Comparison of ENCODE assay signal across 21 cellular contexts in the genomic region with DNA sequence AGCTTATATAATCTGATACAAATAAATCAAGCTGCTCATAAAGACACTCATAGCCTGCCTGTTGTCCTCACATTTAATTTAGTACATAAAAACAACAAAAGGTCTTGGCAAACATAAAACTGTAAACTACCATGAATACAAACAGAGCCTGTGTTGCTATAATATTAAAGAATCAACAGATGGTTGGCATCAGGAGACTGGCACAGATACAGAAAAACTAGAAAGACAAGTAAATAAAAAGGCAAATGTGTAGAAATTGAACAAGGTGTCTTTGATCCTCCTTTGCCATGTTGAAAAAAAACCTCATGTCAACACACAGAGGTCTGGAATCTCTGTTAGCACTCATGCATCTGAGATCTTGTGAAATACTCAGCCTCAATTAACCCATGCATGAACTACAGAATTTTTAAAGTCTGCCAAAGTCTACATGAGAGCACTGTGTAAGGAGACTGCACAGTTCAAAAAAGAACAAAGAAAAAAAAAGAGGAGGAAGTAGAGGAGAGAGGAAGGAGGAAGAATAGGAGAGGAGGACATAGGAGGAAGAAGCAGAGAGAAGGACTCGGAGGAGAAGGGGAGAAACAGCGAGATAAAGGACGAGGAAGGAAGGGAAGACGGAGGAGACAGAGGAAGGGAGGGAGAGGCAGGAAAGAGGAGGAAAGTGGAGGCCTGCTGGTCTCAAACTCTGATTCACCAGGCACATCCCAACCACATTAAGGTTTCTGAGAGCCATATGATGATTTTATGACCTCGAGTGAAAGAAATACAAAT. TPM values are rescaled to one million over a fixed set of nuclear protein-coding genes. Genes with fewer than 3 reads are reported as not detected.
DNase-seq lines count a peak whose midpoint lies in the region; ATAC-seq, FAIRE-seq and TF ChIP-seq lines count a peak whose summit lies in the region.
"Had no signal": no experiment of that assay in that cellular context is flagged by ENCODE, and none has a peak within 500 bp of the region (broad histone marks: within the 10 kb centered on the region; RNA-seq: fewer than 3 reads in every experiment).

No MANE protein-coding gene starts in this region.

- H3K27ac Mint-ChIP-seq in MCF 10A (ENCODE audit: low read depth, unreplicated experiment) = no peak overlapping the region
- H3K27ac Mint-ChIP-seq: stimulated activated naive CD8-positive, alpha-beta T cell treated with anti-CD3 and anti-CD28 coated beads, Interleukin-15, Interleukin-2, amounts not matched to agents 100 ng/mL and 50 ng/mL, for 24 hours; type B pancreatic cell had no signal

- intact Hi-C loops in MCF 10A (cut with micrococcal nuclease) = no loop called here
- intact Hi-C loops in mammary epithelial cell (cut with micrococcal nuclease) = no loop called here
- intact Hi-C loops in OCI-LY7 (cut with micrococcal nuclease; ENCODE audit: unreplicated experiment) = loop anchor here (1.0 kb wide), 1 partner anchor 150 kb away; no protein-coding TSS in a partner anchor
- intact Hi-C loops in HepG2 (cut with micrococcal nuclease; ENCODE audit: unreplicated experiment) = loop anchor here (1.0 kb wide), 1 partner anchor 713 kb away; no protein-coding TSS in a partner anchor

- no peaks in the 10 kb centered on the region for H3K9me2 ChIP-seq in OCI-LY7 (ENCODE audit: insufficient read depth, low read length)

- H3K9ac ChIP-seq in mammary epithelial cell (ENCODE audit: insufficient read depth, low read length) (no peak overlapping the region), smooth muscle cell (ENCODE audit: low read depth) (no peak overlapping the region), HepG2 (ENCODE audit: insufficient read depth, low read depth, low read length) (no peak overlapping the region)

- H3K36me3 Mint-ChIP-seq in MCF 10A (ENCODE audit: insufficient read depth, unreplicated experiment) = no peaks in the 10 kb centered on the region
- H3K36me3 Mint-ChIP-seq: type B pancreatic cell had no signal

- DNase-seq in MCF 10A (ENCODE audit: unreplicated experiment) = peak; percentile 3
- DNase-seq in mammary epithelial cell = no peak
- no peak for DNase-seq in OCI-LY7 (ENCODE audit: low spot score)
- DNase-seq in fibroblast of the conjunctiva (ENCODE audit: low read depth) = peak; percentile 14
- no peak for DNase-seq in smooth muscle cell (lab: John Stamatoyannopoulos, UW; ENCODE audit: unreplicated experiment)
- no peak for DNase-seq in HepG2 (ENCODE audit: low spot score)
- DNase-seq: ACHN; activated CD4-positive, alpha-beta T cell treated with anti-CD3 and anti-CD28 coated beads, Interleukin-2, amount 50 U/mL, for 1 hour; activated gamma-delta T cell treated with Interleukin-2 at 50 U/mL for 16 hours; aorta; GOT3; left ventricle myocardium inferior; T-helper 1 cell had no signal

- H3K4me2 ChIP-seq in mammary epithelial cell (ENCODE audit: insufficient read depth, low read depth, low read length) = no peak overlapping the region
- no peak overlapping the region for H3K4me2 ChIP-seq in OCI-LY7 (ENCODE audit: low read length)
- peak overlapping the region; percentile 32 for H3K4me2 ChIP-seq in smooth muscle cell
- H3K4me2 ChIP-seq in HepG2 (ENCODE audit: low read depth, low read length) = no peak overlapping the region

- H4K20me1 ChIP-seq in mammary epithelial cell (ENCODE audit: insufficient read depth, low read length) (no peaks in the 10 kb centered on the region), OCI-LY7 (ENCODE audit: insufficient read depth, low read length) (no peaks in the 10 kb centered on the region), smooth muscle cell (ENCODE audit: low read depth) (no peaks in the 10 kb centered on the region), HepG2 (ENCODE audit: insufficient read depth, low read length) (no peaks in the 10 kb centered on the region)

- CTCF ChIA-PET in MCF 10A (lab: Yijun Ruan, JAX) (interaction anchor here (0.6 to 0.7 kb wide), 2 partner anchors 221 to 240 kb away, joined by 3 read pairs; no protein-coding TSS in a partner anchor), mammary epithelial cell (lab: Charles Lee; ENCODE audit: low non-redundant PET) (no interaction called here), OCI-LY7 (lab: Charles Lee; ENCODE audit: unreplicated experiment) (interaction anchor here (0.6 to 1.3 kb wide), 3 partner anchors 57 to 186 kb away, joined by 3 to 7 read pairs (median 5); no protein-coding TSS in a partner anchor), HepG2 (lab: Yijun Ruan, JAX; ENCODE audit: low intra/inter-chr PET ratio, low total read pairs) (no interaction called here)

- TF ChIP-seq EP300 in HepG2 (IDR thresholded peaks at IDR 0.05; ENCODE audit: low read depth in 2 of 2, low read length in 2 of 2) (no peak), HepG2 (CRISPR knock-in tag; IDR thresholded peaks at IDR 0.05; ENCODE audit: borderline replicate concordance) (no peak)

- no peak overlapping the region for H3K4me3 ChIP-seq in mammary epithelial cell (replicated peaks in 1 of 3; ENCODE audit: insufficient read depth in 1 of 3, low read depth in 2 of 3, low read length in 3 of 3)
- no peak overlapping the region for H3K4me3 ChIP-seq in OCI-LY7 (ENCODE audit: low read depth, low read length, poor library complexity, severe bottlenecking)
- H3K4me3 ChIP-seq in smooth muscle cell = no peak overlapping the region
- no peak overlapping the region for H3K4me3 ChIP-seq in HepG2 (replicated peaks in 1 of 3; ENCODE audit: insufficient read depth in 1 of 3, low read depth in 2 of 3, low read length in 3 of 3)
- H3K4me3 ChIP-seq: left ventricle myocardium inferior had no signal

- H3K9me3 ChIP-seq in mammary epithelial cell (replicated peaks; ENCODE audit: insufficient read depth, low read length) (no peaks in the 10 kb centered on the region), OCI-LY7 (ENCODE audit: low read length) (no peaks in the 10 kb centered on the region), smooth muscle cell (replicated peaks; ENCODE audit: low read depth) (no peaks in the 10 kb centered on the region), HepG2 (ENCODE audit: low read length) (no peaks in the 10 kb centered on the region)
- H3K9me3 ChIP-seq: left ventricle myocardium inferior had no signal

- no peak overlapping the region for H3K4me3 Mint-ChIP-seq in MCF 10A (ENCODE audit: unreplicated experiment)
- H3K4me3 Mint-ChIP-seq: stimulated activated naive CD8-positive, alpha-beta T cell treated with anti-CD3 and anti-CD28 coated beads, Interleukin-15, Interleukin-2, amounts not matched to agents 100 ng/mL and 50 ng/mL, for 24 hours; type B pancreatic cell had no signal

- 78% methylated on average over 4 of the region's 5 CpGs for WGBS in mammary epithelial cell (ENCODE audit: low coverage, missing lambda C conversion rate)
- 48% methylated on average over 5 of the region's 5 CpGs for WGBS in smooth muscle cell (ENCODE audit: low lambda C conversion rate)
- 3% methylated on average over 5 of the region's 5 CpGs for WGBS in HepG2 (ENCODE audit: low lambda C conversion rate)

- H3K79me2 ChIP-seq in mammary epithelial cell (ENCODE audit: insufficient read depth, low read length) (no peaks in the 10 kb centered on the region), OCI-LY7 (ENCODE audit: insufficient read depth, low read depth, low read length) (no peaks in the 10 kb centered on the region), smooth muscle cell (ENCODE audit: low read depth) (no peaks in the 10 kb centered on the region), HepG2 (ENCODE audit: insufficient read depth, low read length) (no peaks in the 10 kb centered on the region)

- no peaks in the 10 kb centered on the region for H3K27me3 Mint-ChIP-seq in MCF 10A (ENCODE audit: insufficient read depth, unreplicated experiment)
- H3K27me3 Mint-ChIP-seq: stimulated activated naive CD8-positive, alpha-beta T cell treated with anti-CD3 and anti-CD28 coated beads, Interleukin-15, Interleukin-2, amounts not matched to agents 100 ng/mL and 50 ng/mL, for 24 hours; type B pancreatic cell had no signal

- POLR2A ChIA-PET in MCF 10A (lab: Yijun Ruan, JAX) = no interaction called here
- POLR2A ChIA-PET in OCI-LY7 (lab: Charles Lee) = interaction anchor here (0.6 to 1.4 kb wide), 4 partner anchors 13 to 789 kb away, joined by 3 to 6 read pairs (median 4); no protein-coding TSS in a partner anchor
- POLR2A ChIA-PET in HepG2 (lab: Yijun Ruan, JAX) = no interaction called here

- dilution Hi-C loops in mammary epithelial cell (cut with HindIII; ENCODE audit: low sequenced_read_pairs) = no loop called here

- no peak for TF ChIP-seq RAD21 in HepG2 (CRISPR knock-in tag; IDR thresholded peaks at IDR 0.05)

- FAIRE-seq in HepG2 (lab: Jason Lieb, UNC) = no peak
- FAIRE-seq: endometrium, GM18507 had no signal

- H3K27ac ChIP-seq in mammary epithelial cell (ENCODE audit: insufficient read depth, low read depth, low read length) (no peak overlapping the region), OCI-LY7 (ENCODE audit: low read depth, low read length, poor library complexity, severe bottlenecking) (no peak overlapping the region), smooth muscle cell (ENCODE audit: low read depth) (no peak overlapping the region), HepG2 (ENCODE audit: extremely low read length, insufficient read depth, low read length) (no peak overlapping the region)
- H3K27ac ChIP-seq: left ventricle myocardium inferior had no signal

- in situ Hi-C loops in mammary epithelial cell (cut with MboI; ENCODE audit: low sequenced_read_pairs in 2 of 2) = no loop called here
- in situ Hi-C loops in HepG2 (cut with HindIII; ENCODE audit: extremely low pct_ligation_motif_present, low pct_unique_long_range_greater_than_20kb) = no loop called here

- H3K4me1 ChIP-seq in mammary epithelial cell (ENCODE audit: insufficient read depth, low read length) = no peaks in the 10 kb centered on the region
- H3K4me1 ChIP-seq in OCI-LY7 (ENCODE audit: insufficient read depth, low read length, poor library complexity, severe bottlenecking) = peaks cover 30% of the 10 kb centered on the region
- H3K4me1 ChIP-seq in smooth muscle cell (ENCODE audit: low read depth) = peaks cover 11% of the 10 kb centered on the region
- no peaks in the 10 kb centered on the region for H3K4me1 ChIP-seq in HepG2 (ENCODE audit: insufficient read depth, low read length)
- H3K4me1 ChIP-seq: left ventricle myocardium inferior had no signal

- no peak for TF ChIP-seq CTCF in MCF 10A (IDR thresholded peaks at IDR 0.05; ENCODE audit: unreplicated experiment)
- TF ChIP-seq CTCF in mammary epithelial cell (conservative IDR thresholded peaks at IDR 0.05 in 1 of 2, IDR thresholded peaks at IDR 0.05 in 1 of 2; ENCODE audit: extremely low read depth in 1 of 2, insufficient read depth in 1 of 2, low read depth in 1 of 2, low read length in 2 of 2) = no peak
- no peak for TF ChIP-seq CTCF in OCI-LY7 (conservative IDR thresholded peaks at IDR 0.05; ENCODE audit: low read length)
- TF ChIP-seq CTCF in smooth muscle cell (IDR thresholded peaks at IDR 0.05; ENCODE audit: borderline replicate concordance, insufficient read depth, poor library complexity, severe bottlenecking) = no peak
- no peak for TF ChIP-seq CTCF in HepG2 (CRISPR knock-in tag; IDR thresholded peaks at IDR 0.05)

- no peak for ATAC-seq in HepG2
- ATAC-seq in HG02759 (IDR thresholded peaks at IDR 0.05; ENCODE audit: unreplicated experiment) = no peak
- no peak for ATAC-seq in HG03039 (IDR thresholded peaks at IDR 0.05; ENCODE audit: unreplicated experiment)
- ATAC-seq: Right ventricle myocardium inferior, sciatic nerve had no signal

- H3K4me1 Mint-ChIP-seq in MCF 10A (ENCODE audit: insufficient read depth, unreplicated experiment) = no peaks in the 10 kb centered on the region

- no peak overlapping the region for H2AFZ ChIP-seq in mammary epithelial cell (ENCODE audit: low read depth, low read length)
- H2AFZ ChIP-seq in OCI-LY7 (ENCODE audit: low read length) = peak overlapping the region; percentile 39; the same call in 1 of the 2 replicates
- H2AFZ ChIP-seq in smooth muscle cell (ENCODE audit: low read depth) = no peak overlapping the region
- no peak overlapping the region for H2AFZ ChIP-seq in HepG2 (ENCODE audit: low read length)

- TF ChIP-seq POLR2A in HepG2 (IDR thresholded peaks at IDR 0.05; ENCODE audit: insufficient read depth in 1 of 2, low read depth in 2 of 2, low read length in 2 of 2) = no peak

- no peaks in the 10 kb centered on the region for H3K9me3 Mint-ChIP-seq in MCF 10A (ENCODE audit: unreplicated experiment)
- H3K9me3 Mint-ChIP-seq: stimulated activated naive CD8-positive, alpha-beta T cell treated with anti-CD3 and anti-CD28 coated beads, Interleukin-15, Interleukin-2, amounts not matched to agents 100 ng/mL and 50 ng/mL, for 24 hours; type B pancreatic cell had no signal

- H3K36me3 ChIP-seq in mammary epithelial cell (ENCODE audit: insufficient read depth, low read length) (no peaks in the 10 kb centered on the region), OCI-LY7 (ENCODE audit: insufficient read depth, low read length) (no peaks in the 10 kb centered on the region), smooth muscle cell (ENCODE audit: low read depth) (no peaks in the 10 kb centered on the region), HepG2 (replicated peaks in 1 of 2; ENCODE audit: control insufficient read depth in 1 of 2, insufficient read depth in 2 of 2, low read length in 2 of 2) (no peaks in the 10 kb centered on the region)
- H3K36me3 ChIP-seq: left ventricle myocardium inferior had no signal

- H3K27me3 ChIP-seq in mammary epithelial cell (ENCODE audit: insufficient read depth, low read length) (no peaks in the 10 kb centered on the region), smooth muscle cell (ENCODE audit: low read depth) (no peaks in the 10 kb centered on the region), HepG2 (ENCODE audit: control insufficient read depth in 1 of 2, insufficient read depth in 2 of 2, low read length in 2 of 2) (no peaks in the 10 kb centered on the region)

- BruUV-seq in MCF 10A (replicated peaks; lab: Mats Ljungman, UMichigan) (no TSS peak), mammary epithelial cell (replicated peaks; lab: Mats Ljungman, UMichigan) (no TSS peak), OCI-LY7 (replicated peaks; lab: Mats Ljungman, UMichigan) (no TSS peak), HepG2 (replicated peaks; lab: Mats Ljungman, UMichigan) (no TSS peak)

- H3F3A ChIP-seq in smooth muscle cell (ENCODE audit: low read depth) = no peaks in the 10 kb centered on the region

RNA-seq across cellular contexts. Expression of gene PRDM5, which starts 52.8 kb away (rescaled TPM):
- 6.4 and 7.3 TPM in 2 replicates for total RNA-seq in MCF 10A (2022)
- total RNA-seq in mammary epithelial cell = 10 to 100 TPM in 1 of 2 donors, 1 to 10 TPM in 1; 7.9 to 19.0 TPM
- 2.6 TPM for polyA plus RNA-seq in mammary epithelial cell
- polyA minus RNA-seq in mammary epithelial cell = 1.6 TPM
- total RNA-seq in OCI-LY7 (2014; rRNA removed; shearing (Covaris generic)) = 0.22 TPM in 1 of 2 replicates, not detected in the other
- 0.44 and 0.76 TPM in 2 replicates for total RNA-seq in OCI-LY7 (2022)
- 8.6 and 18.0 TPM in 2 replicates for total RNA-seq in smooth muscle cell
- polyA plus RNA-seq in smooth muscle cell = 3.3 and 5.4 TPM in 2 replicates
- not detected in 2 replicates for total RNA-seq in HepG2 (2016; rRNA removed; fragmentation: Illumina TruSeq; extraction: Trizol)
- not detected in 2 replicates for total RNA-seq in HepG2 (2016; cell fraction: cytosol; rRNA removed; fragmentation: Illumina TruSeq; extraction: Trizol; ENCODE audit: low read depth)
- total RNA-seq in HepG2 (2016; cell fraction: insoluble cytoplasmic fraction; rRNA removed; fragmentation: Illumina TruSeq; extraction: Trizol) = not detected in 2 replicates
- total RNA-seq in HepG2 (2016; cell fraction: membrane; rRNA removed; fragmentation: Illumina TruSeq; extraction: Trizol) = not detected in 2 replicates
- total RNA-seq in HepG2 (2016; cell fraction: nucleus; rRNA removed; fragmentation: Illumina TruSeq; extraction: Trizol) = not detected in 2 replicates
- not detected in 2 replicates for polyA plus RNA-seq in HepG2 (2011; rRNA removed)
- polyA plus RNA-seq in HepG2 (2011; cell fraction: cytosol; rRNA removed) = not detected in 2 replicates
- not detected in 2 replicates for polyA plus RNA-seq in HepG2 (2011; cell fraction: nucleus; rRNA removed)
- not detected in 2 replicates for polyA plus RNA-seq in HepG2 (2012)
- not detected in 2 replicates for polyA plus RNA-seq in HepG2 (2016; cell fraction: cytosol; fragmentation: Illumina TruSeq; extraction: Trizol; ENCODE audit: low read depth)
- not detected in 2 replicates for polyA plus RNA-seq in HepG2 (2016; cell fraction: insoluble cytoplasmic fraction; fragmentation: Illumina TruSeq; extraction: Trizol; ENCODE audit: low read depth)
- polyA plus RNA-seq in HepG2 (2016; cell fraction: membrane; fragmentation: Illumina TruSeq; extraction: Trizol; ENCODE audit: low read depth) = not detected in 2 replicates
- polyA plus RNA-seq in HepG2 (2016; cell fraction: nucleus; fragmentation: Illumina TruSeq; extraction: Trizol; ENCODE audit: insufficient read depth, low read depth) = not detected in 2 replicates
- polyA minus RNA-seq in HepG2 (2011; rRNA and poly(A)+ RNA removed; ENCODE audit: low replicate concordance) = 5.1 TPM in 1 of 2 replicates, not detected in the other
- polyA minus RNA-seq in HepG2 (2011; cell fraction: cytosol; rRNA and poly(A)+ RNA removed) = not detected in 2 replicates
- polyA minus RNA-seq in HepG2 (2011; cell fraction: nucleus; rRNA and poly(A)+ RNA removed) = not detected in 2 replicates

Comparison
In these comparisons a context has a peak if more than half of its experiments do, and no peak if none do; other contexts are left out.
1. DNase-seq: peak in MCF 10A (single experiment) and fibroblast of the conjunctiva (single experiment); none in mammary epithelial cell (single experiment), OCI-LY7 (single experiment), smooth muscle cell (single experiment) and HepG2 (single experiment).
2. CTCF ChIA-PET loops: an anchor here in MCF 10A (0.6 to 0.7 kb wide) and OCI-LY7 (0.6 to 1.3 kb wide); none called in mammary epithelial cell and HepG2.
3. intact Hi-C loops: an anchor here in OCI-LY7 (1.0 kb wide) and HepG2 (1.0 kb wide); none called in MCF 10A and mammary epithelial cell.